ENCODE assay signal across 15 cellular contexts in genomic region chr4:74830928-74831327, GRCh38. TPM values are rescaled to one million over a fixed set of nuclear protein-coding genes. Genes with fewer than 3 reads are reported as not detected.
DNase-seq lines count a peak whose midpoint lies in the region; ATAC-seq and TF ChIP-seq lines count a peak whose summit lies in the region.
"Had no signal": no experiment of that assay in that cellular context is flagged by ENCODE, and none has a peak within 500 bp of the region (broad histone marks: within the 10 kb centered on the region; RNA-seq: fewer than 3 reads in every experiment).

No MANE protein-coding gene starts in this region.

- TF ChIP-seq CTCF in AG04450 (IDR thresholded peaks at IDR 0.05; ENCODE audit: low read depth, low read length) (peak; percentile 40), HFF-Myc (IDR thresholded peaks at IDR 0.05; ENCODE audit: low read depth, low read length, missing control alignments) (peak; percentile 27), fibroblast of pulmonary artery (IDR thresholded peaks at IDR 0.05; ENCODE audit: low read length, missing control alignments) (peak; percentile 39), vagina (IDR thresholded peaks at IDR 0.05) (no peak)

- no peaks in the 10 kb centered on the region for H3K9me3 ChIP-seq in AG04450 (ENCODE audit: control insufficient read depth, insufficient read depth, low read length)
- H3K9me3 ChIP-seq in vagina, result no peaks in the 10 kb centered on the region

- no peak overlapping the region for H3K4me3 ChIP-seq in AG04450 (ENCODE audit: low read depth, low read length)
- H3K4me3 ChIP-seq in HFF-Myc (replicated peaks; ENCODE audit: low read depth, low read length), result no peak overlapping the region
- no peak overlapping the region for H3K4me3 ChIP-seq in fibroblast of pulmonary artery (replicated peaks; ENCODE audit: low read depth, low read length)
- no peak overlapping the region for H3K4me3 ChIP-seq in vagina
- H3K4me3 ChIP-seq: spleen had no signal

- in situ Hi-C loops in SK-MEL-5 (cut with HindIII; ENCODE audit: low pct_unique_long_range_greater_than_20kb, low sequenced_read_pairs), result no loop called here

- ATAC-seq in GM19395 (IDR thresholded peaks at IDR 0.05; ENCODE audit: unreplicated experiment) (no peak), GM18502 (IDR thresholded peaks at IDR 0.05; ENCODE audit: poor library complexity, unreplicated experiment) (no peak)
- ATAC-seq: esophagus mucosa, T-cell had no signal

- CTCF ChIA-PET in AG04450 (lab: Charles Lee), result interaction anchor here (0.8 to 0.9 kb wide), 2 partner anchors 149 to 509 kb away, joined by 3 to 5 read pairs; no protein-coding TSS in a partner anchor

- H3K36me3 ChIP-seq in vagina, result no peaks in the 10 kb centered on the region
- H3K36me3 ChIP-seq: spleen had no signal

- H3K27me3 ChIP-seq in AG04450 (ENCODE audit: control insufficient read depth, insufficient read depth, low read length), result no peaks in the 10 kb centered on the region
- H3K27me3 ChIP-seq in vagina, result no peaks in the 10 kb centered on the region
- H3K27me3 ChIP-seq: spleen had no signal

- POLR2A ChIA-PET in AG04450 (lab: Yijun Ruan, JAX), result no interaction called here

- intact Hi-C loops in vagina (cut with DNase I), result no loop called here

- TF ChIP-seq POLR2A in vagina (IDR thresholded peaks at IDR 0.05), result no peak

- DNase-seq in AG04450 (ENCODE audit: low read depth, low spot score), result no peak
- DNase-seq in HFF-Myc (ENCODE audit: extremely low read depth, low read depth), result no peak
- DNase-seq in SK-MEL-5 (ENCODE audit: low read depth, low spot score), result peak; percentile 15
- DNase-seq in fibroblast of pulmonary artery (ENCODE audit: low read depth), result peak; percentile 10
- DNase-seq in islet precursor cell, result no peak
- no peak for DNase-seq in vagina (ENCODE audit: extremely low spot score in 2 of 2)
- DNase-seq: activated CD4-positive, alpha-beta T cell treated with anti-CD3 and anti-CD28 coated beads for 1 hour; activated naive CD8-positive, alpha-beta T cell treated with anti-CD3 and anti-CD28 coated beads, Interleukin-2, amount 10 ng/mL, durations not matched to agents 7 days and 5 days; NCI-H1092; spleen; substantia nigra; T-cell had no signal

- H3K4me1 ChIP-seq in vagina, result no peaks in the 10 kb centered on the region
- H3K4me1 ChIP-seq: spleen had no signal

- H3K27ac ChIP-seq in AG04450 (ENCODE audit: low read depth, low read length) (no peak overlapping the region), vagina (no peak overlapping the region)
- H3K27ac ChIP-seq: spleen had no signal

RNA-seq across cellular contexts. Expression of gene BTC, which starts 36.6 kb away (rescaled TPM):
- polyA plus RNA-seq in AG04450 (2011; rRNA removed), result not detected in 2 replicates
- polyA minus RNA-seq in AG04450 (2011; rRNA and poly(A)+ RNA removed), result not detected in 2 replicates
- total RNA-seq in SK-MEL-5 (2014; rRNA removed; shearing (Covaris generic)), result 0.16 and 0.18 TPM in 2 replicates
- 0.03 and 0.15 TPM in 2 replicates for polyA plus RNA-seq in SK-MEL-5 (2015; cell fraction: cytosol; rRNA removed)
- not detected in 2 replicates for polyA plus RNA-seq in SK-MEL-5 (2015; cell fraction: nucleus; rRNA removed)
- 0.74 TPM for total RNA-seq in vagina
- total RNA-seq: activated naive CD8-positive, alpha-beta T cell treated with anti-CD3 and anti-CD28 coated beads, Interleukin-2, amount 10 ng/mL, durations not matched to agents 7 days and 5 days; T-cell had no signal

Comparison
In these comparisons a context has a peak if more than half of its experiments do, and no peak if none do; other contexts are left out.
1. DNase-seq: peak in SK-MEL-5 (single experiment) and fibroblast of pulmonary artery (single experiment); none in AG04450 (single experiment), HFF-Myc (single experiment), islet precursor cell (single experiment) and vagina (0 of 2).
2. CTCF ChIP-seq: peak in AG04450 (single experiment), HFF-Myc (single experiment) and fibroblast of pulmonary artery (single experiment); none in vagina (0 of 3).